In genomic region chr1:66925558-66925910, GRCh38 we compare ENCODE assay signal across 8 cellular contexts. TPM values are rescaled to one million over a fixed set of nuclear protein-coding genes. Genes with fewer than 3 reads are reported as not detected.
DNase-seq lines count a peak whose midpoint lies in the region; ATAC-seq and TF ChIP-seq lines count a peak whose summit lies in the region.

No MANE protein-coding gene starts in this region.

- H3K9me3 Mint-ChIP-seq in stimulated activated naive CD8-positive, alpha-beta T cell treated with anti-CD3 and anti-CD28 coated beads, Interleukin-15, Interleukin-2, amounts not matched to agents 100 ng/mL and 50 ng/mL, for 24 hours, result no peaks in the 10 kb centered on the region
- no peaks in the 10 kb centered on the region for H3K9me3 Mint-ChIP-seq in stimulated activated effector memory CD8-positive, alpha-beta T cell treated with anti-CD3 and anti-CD28 coated beads, Interleukin-12 subunit alpha, Interleukin-12 subunit beta, amount 100 ng/mL, for 72 hours

- peak overlapping the region; percentile 91 for H3K4me3 Mint-ChIP-seq in stimulated activated naive CD8-positive, alpha-beta T cell treated with anti-CD3 and anti-CD28 coated beads, Interleukin-15, Interleukin-2, amounts not matched to agents 100 ng/mL and 50 ng/mL, for 24 hours
- peak overlapping the region; percentile 90 for H3K4me3 Mint-ChIP-seq in stimulated activated effector memory CD8-positive, alpha-beta T cell treated with anti-CD3 and anti-CD28 coated beads, Interleukin-12 subunit alpha, Interleukin-12 subunit beta, amount 100 ng/mL, for 72 hours

- DNase-seq in stimulated activated naive CD8-positive, alpha-beta T cell treated with anti-CD3 and anti-CD28 coated beads, Interleukin-15, Interleukin-2, amounts not matched to agents 100 U/mL and 50 U/mL, for 24 hours, result no peak
- DNase-seq in left ventricle myocardium inferior (no peak), RPMI8226 (no peak), T-helper 9 cell (no peak), mesenteric fat pad (ENCODE audit: low spot score) (no peak)
- no peak for DNase-seq in stimulated activated effector memory CD8-positive, alpha-beta T cell treated with anti-CD3 and anti-CD28 coated beads, Interleukin-12 subunit alpha, Interleukin-12 subunit beta, amount 100 ng/mL, for 72 hours (ENCODE audit: low spot score in 2 of 2)

- H3K27ac Mint-ChIP-seq in stimulated activated naive CD8-positive, alpha-beta T cell treated with anti-CD3 and anti-CD28 coated beads, Interleukin-15, Interleukin-2, amounts not matched to agents 100 ng/mL and 50 ng/mL, for 24 hours, result peak overlapping the region; percentile 95
- peak overlapping the region; percentile 94 for H3K27ac Mint-ChIP-seq in stimulated activated effector memory CD8-positive, alpha-beta T cell treated with anti-CD3 and anti-CD28 coated beads, Interleukin-12 subunit alpha, Interleukin-12 subunit beta, amount 100 ng/mL, for 72 hours

- H4K20me1 ChIP-seq in SU-DHL-6 (ENCODE audit: low read depth, low read length), result no peaks in the 10 kb centered on the region

- ATAC-seq in stimulated activated naive CD8-positive, alpha-beta T cell treated with anti-CD3 and anti-CD28 coated beads, Interleukin-15, Interleukin-2, amounts not matched to agents 100 U/mL and 50 U/mL, for 24 hours, result no peak
- no peak for ATAC-seq in stimulated activated effector memory CD8-positive, alpha-beta T cell treated with anti-CD3 and anti-CD28 coated beads, Interleukin-12 subunit alpha, Interleukin-12 subunit beta, amount 100 ng/mL, for 72 hours

- H3K4me1 Mint-ChIP-seq in stimulated activated naive CD8-positive, alpha-beta T cell treated with anti-CD3 and anti-CD28 coated beads, Interleukin-15, Interleukin-2, amounts not matched to agents 100 ng/mL and 50 ng/mL, for 24 hours (ENCODE audit: low read depth), result peaks cover 57% of the 10 kb centered on the region
- H3K4me1 Mint-ChIP-seq in stimulated activated effector memory CD8-positive, alpha-beta T cell treated with anti-CD3 and anti-CD28 coated beads, Interleukin-12 subunit alpha, Interleukin-12 subunit beta, amount 100 ng/mL, for 72 hours, result peaks cover 33% of the 10 kb centered on the region

- TF ChIP-seq CTCF in SU-DHL-6 (IDR thresholded peaks at IDR 0.05; ENCODE audit: insufficient read depth, low read length, poor library complexity, severe bottlenecking), result no peak
- no peak for TF ChIP-seq CTCF in left ventricle myocardium inferior (IDR thresholded peaks at IDR 0.05; ENCODE audit: borderline replicate concordance)

- H3K4me1 ChIP-seq in left ventricle myocardium inferior, result peaks cover 51% of the 10 kb centered on the region

- peaks cover 13% of the 10 kb centered on the region for H3K36me3 Mint-ChIP-seq in stimulated activated naive CD8-positive, alpha-beta T cell treated with anti-CD3 and anti-CD28 coated beads, Interleukin-15, Interleukin-2, amounts not matched to agents 100 ng/mL and 50 ng/mL, for 24 hours (ENCODE audit: low read depth)
- peaks cover 18% of the 10 kb centered on the region for H3K36me3 Mint-ChIP-seq in stimulated activated effector memory CD8-positive, alpha-beta T cell treated with anti-CD3 and anti-CD28 coated beads, Interleukin-12 subunit alpha, Interleukin-12 subunit beta, amount 100 ng/mL, for 72 hours

- no peaks in the 10 kb centered on the region for H3K9me2 ChIP-seq in SU-DHL-6 (replicated peaks; ENCODE audit: insufficient read depth, low read length)

- no peaks in the 10 kb centered on the region for H3K9me3 ChIP-seq in SU-DHL-6 (ENCODE audit: insufficient read depth, low read length)
- no peaks in the 10 kb centered on the region for H3K9me3 ChIP-seq in left ventricle myocardium inferior (replicated peaks)

- H3K9ac ChIP-seq in SU-DHL-6 (ENCODE audit: low read length), result peak overlapping the region; percentile 85

- H3K27ac ChIP-seq in SU-DHL-6 (ENCODE audit: low read depth, low read length) (peak overlapping the region; percentile 76), left ventricle myocardium inferior (replicated peaks) (peak overlapping the region; percentile 97)

- H2AFZ ChIP-seq in SU-DHL-6 (ENCODE audit: low read depth, low read length, severe bottlenecking), result peak overlapping the region; percentile 45

- intact Hi-C loops in left ventricle myocardium inferior (cut with micrococcal nuclease), result no loop called here

- H3K27me3 Mint-ChIP-seq in stimulated activated naive CD8-positive, alpha-beta T cell treated with anti-CD3 and anti-CD28 coated beads, Interleukin-15, Interleukin-2, amounts not matched to agents 100 ng/mL and 50 ng/mL, for 24 hours, result no peaks in the 10 kb centered on the region

- H3K36me3 ChIP-seq in SU-DHL-6 (ENCODE audit: low read length), result no peaks in the 10 kb centered on the region
- H3K36me3 ChIP-seq in left ventricle myocardium inferior, result peaks cover 5% of the 10 kb centered on the region

- peak overlapping the region; percentile 88 for H3K4me2 ChIP-seq in SU-DHL-6 (ENCODE audit: low read depth, low read length, poor library complexity, severe bottlenecking)

- H3K79me2 ChIP-seq in SU-DHL-6 (ENCODE audit: insufficient read depth, low read length), result peaks cover 40% of the 10 kb centered on the region

- H3K4me3 ChIP-seq in SU-DHL-6 (ENCODE audit: insufficient read depth, low read length, poor library complexity, severe bottlenecking), result peak overlapping the region; percentile 83
- H3K4me3 ChIP-seq in left ventricle myocardium inferior, result peak overlapping the region; percentile 72

- H3K27me3 ChIP-seq in SU-DHL-6 (ENCODE audit: low read length) (no peaks in the 10 kb centered on the region), left ventricle myocardium inferior (ENCODE audit: low read depth) (no peaks in the 10 kb centered on the region)

- H3F3A ChIP-seq in SU-DHL-6 (ENCODE audit: insufficient read depth), result peaks cover 31% of the 10 kb centered on the region

RNA-seq across cellular contexts. Expression of gene MIER1, which starts 0.7 kb away (rescaled TPM):
- total RNA-seq in left ventricle myocardium inferior (18.1 TPM), mesenteric fat pad (33.3 TPM)

RNA-seq across cellular contexts. Expression of gene DNAI4, which starts 0.9 kb away (rescaled TPM):
- total RNA-seq in left ventricle myocardium inferior, result 17.9 TPM
- total RNA-seq in mesenteric fat pad, result 7.0 TPM
